In genomic region chr19:8391274-8392016, GRCh38 we compare ENCODE assay signal across 8 cellular contexts. TPM values are rescaled to one million over a fixed set of nuclear protein-coding genes. Genes with fewer than 3 reads are reported as not detected.
DNase-seq lines count a peak whose midpoint lies in the region; ATAC-seq and TF ChIP-seq lines count a peak whose summit lies in the region.

No MANE protein-coding gene starts in this region.

- no peaks in the 10 kb centered on the region for H3K9me3 ChIP-seq in sigmoid colon

- intact Hi-C loops in sigmoid colon (cut with DNase I): no loop called here

- CTCF ChIA-PET in T-cell (lab: Charles Lee): interaction anchor here in 1 of 2 donors (0.6 to 2.5 kb wide), 2 partner anchors 22 to 825 kb away, joined by 4 to 24 read pairs; partner anchors contain the start of gene MARCHF2

- in situ Hi-C loops in GM13976 (cut with MboI; ENCODE audit: low sequenced_read_pairs, unreplicated experiment): no loop called here

- H3K36me3 ChIP-seq in sigmoid colon: no peaks in the 10 kb centered on the region

- TF ChIP-seq POLR2A in sigmoid colon (IDR thresholded peaks at IDR 0.05): no peak

- peak overlapping the region; percentile 99 to 100 (median 100) for H3K27ac ChIP-seq in sigmoid colon

- POLR2A ChIA-PET in T-cell (lab: Charles Lee): no interaction called here

- H3K4me3 Mint-ChIP-seq in T-cell (peak overlapping the region; percentile 74 to 87 (median 80)), glutamatergic neuron (ENCODE audit: unreplicated experiment) (peak overlapping the region; percentile 72)

- ATAC-seq in T-cell (replicated peaks in 1 of 4) (no peak), HG03460 (IDR thresholded peaks at IDR 0.05; ENCODE audit: unreplicated experiment) (no peak), GM21515 (IDR thresholded peaks at IDR 0.05; ENCODE audit: unreplicated experiment) (no peak), GM18511 (IDR thresholded peaks at IDR 0.05; ENCODE audit: unreplicated experiment) (no peak)

- H3K27ac Mint-ChIP-seq in T-cell (peak overlapping the region in 1 of 2 donors; percentile 75), glutamatergic neuron (ENCODE audit: unreplicated experiment) (no peak overlapping the region)

- no peaks in the 10 kb centered on the region for H3K9me3 Mint-ChIP-seq in T-cell
- H3K9me3 Mint-ChIP-seq in glutamatergic neuron (ENCODE audit: unreplicated experiment): peaks cover 13% of the 10 kb centered on the region

- TF ChIP-seq EP300 in sigmoid colon (IDR thresholded peaks at IDR 0.05): no peak

- no peaks in the 10 kb centered on the region for H3K27me3 ChIP-seq in sigmoid colon

- H3K4me3 ChIP-seq in sigmoid colon: peak overlapping the region in 2 of 4 donors; percentile 84 to 100

- TF ChIP-seq CTCF in GM13976 (IDR thresholded peaks at IDR 0.05; ENCODE audit: borderline replicate concordance, control extremely low read depth, extremely low read depth, insufficient read depth, missing control alignments) (no peak), glutamatergic neuron (IDR thresholded peaks at IDR 0.05; ENCODE audit: partially characterized antibody, unreplicated experiment) (no peak), sigmoid colon (IDR thresholded peaks at IDR 0.05) (no peak)

- H3K4me1 ChIP-seq in sigmoid colon: peaks cover 4 to 55% (median 47%) of the 10 kb centered on the region in 4 donors

- H3K27me3 Mint-ChIP-seq in T-cell (no peaks in the 10 kb centered on the region), glutamatergic neuron (ENCODE audit: unreplicated experiment) (peaks cover 10% of the 10 kb centered on the region)

- H3K4me1 Mint-ChIP-seq in T-cell (peaks cover 26 to 47% (median 34%) of the 10 kb centered on the region in 3 donors), glutamatergic neuron (ENCODE audit: low read depth, unreplicated experiment) (peaks cover 8% of the 10 kb centered on the region)

- DNase-seq in GM13976 (ENCODE audit: low spot score) (peak; percentile 9), T-cell (peak in 2 of 34 experiments; percentile 3 to 14), glutamatergic neuron (no peak), sigmoid colon (peak; percentile 69), cerebellar nuclear complex (lab: John Stamatoyannopoulos, UW) (no peak)

- WGBS in sigmoid colon, 2 donors: 73 to 79% methylated on average over 21 of the region's 21 CpGs

- H3K36me3 Mint-ChIP-seq in T-cell (peaks cover 6% of the 10 kb centered on the region), glutamatergic neuron (ENCODE audit: unreplicated experiment) (no peaks in the 10 kb centered on the region)

RNA-seq across cellular contexts. Expression of gene RAB11B, which starts 1.3 kb away (rescaled TPM):
- 100 to 1,000 TPM in 3 of 5 donors, 10 to 100 TPM in 2; 87.5 to 125 (median 116) TPM for total RNA-seq in T-cell
- 137 TPM for total RNA-seq in glutamatergic neuron (ENCODE audit: unreplicated experiment)
- total RNA-seq in sigmoid colon: 10 to 100 TPM; 17.5 to 42.1 (median 28.7) TPM
- polyA plus RNA-seq in sigmoid colon: 100 to 1,000 TPM in 1 of 3 donors, 10 to 100 TPM in 2; 67.0 to 103 (median 82.9) TPM

RNA-seq across cellular contexts. Expression of gene MARCHF2, which starts 21.7 kb away (rescaled TPM):
- total RNA-seq in T-cell (10 to 100 TPM; 20.6 to 40.7 (median 35.6) TPM), glutamatergic neuron (ENCODE audit: unreplicated experiment) (47.7 TPM), sigmoid colon (100 to 1,000 TPM; 283 to 383 (median 303) TPM)
- 10 to 100 TPM; 25.8 to 46.2 (median 42.1) TPM for polyA plus RNA-seq in sigmoid colon

RNA-seq across cellular contexts. Expression of gene ANGPTL4, which starts 27.5 kb away (rescaled TPM):
- total RNA-seq in T-cell: under 1 TPM in 2 of 5 donors, not detected in 3; 0.18 to 0.19 TPM
- 0.51 TPM for total RNA-seq in glutamatergic neuron (ENCODE audit: unreplicated experiment)
- total RNA-seq in sigmoid colon: 10 to 100 TPM in 3 of 4 donors, 1 to 10 TPM in 1; 7.1 to 31.6 (median 24.0) TPM
- 10 to 100 TPM in 1 of 3 donors, 1 to 10 TPM in 2; 2.3 to 10.3 (median 2.4) TPM for polyA plus RNA-seq in sigmoid colon

RNA-seq across cellular contexts. Expression of gene KANK3, which starts 48.4 kb away (rescaled TPM):
- total RNA-seq in T-cell: 1 to 10 TPM in 4 of 5 donors, under 1 TPM in 1; 0.88 to 5.5 (median 4.4) TPM
- 8.9 TPM for total RNA-seq in glutamatergic neuron (ENCODE audit: unreplicated experiment)
- total RNA-seq in sigmoid colon: 1 to 10 TPM; 6.5 to 8.9 (median 8.4) TPM
- 1 to 10 TPM in 2 of 3 donors, under 1 TPM in 1; 0.92 to 4.9 (median 3.6) TPM for polyA plus RNA-seq in sigmoid colon

RNA-seq across cellular contexts. Expression of gene HNRNPM, which starts 53.3 kb away (rescaled TPM):
- total RNA-seq in T-cell (100 to 1,000 TPM; 200 to 272 (median 213) TPM), glutamatergic neuron (ENCODE audit: unreplicated experiment) (184 TPM), sigmoid colon (100 to 1,000 TPM in 1 of 4 donors, 10 to 100 TPM in 3; 62.8 to 100 (median 76.1) TPM)
- 100 to 1,000 TPM in 1 of 3 donors, 10 to 100 TPM in 2; 80.5 to 224 (median 83.9) TPM for polyA plus RNA-seq in sigmoid colon

Comparison
In these comparisons a context has a peak if more than half of its experiments do, and no peak if none do; other contexts are left out.
1. DNase-seq: peak in GM13976 (single experiment) and sigmoid colon (single experiment); none in glutamatergic neuron (single experiment) and cerebellar nuclear complex (0 of 2).